Comparison of ENCODE assay signal across 38 cellular contexts in the genomic region with DNA sequence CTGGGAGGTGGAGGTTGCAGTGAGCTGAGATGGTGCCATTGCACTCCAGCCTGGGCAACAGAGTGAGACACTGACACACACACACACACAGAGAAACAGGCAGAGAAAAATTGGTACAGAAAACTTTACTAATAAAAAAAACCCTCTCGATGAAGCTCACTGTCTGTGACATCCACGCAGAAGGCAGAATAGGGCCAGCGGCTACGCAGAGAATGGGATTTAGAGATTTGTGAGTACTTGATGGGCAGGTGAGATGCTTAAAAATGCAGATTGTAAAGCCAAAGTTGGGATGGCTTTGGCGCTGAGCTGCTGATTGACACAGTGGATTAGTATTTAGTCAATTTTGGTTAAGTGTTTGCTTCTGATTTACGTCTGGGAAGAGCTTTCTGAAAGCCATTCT.
"Had no signal": no experiment of that assay in that cellular context is flagged by ENCODE, and none has a peak within 500 bp of the region (broad histone marks: within the 10 kb centered on the region; RNA-seq: fewer than 3 reads in every experiment).

No MANE protein-coding gene starts in this region.

- H3K4me3 ChIP-seq: adrenal gland, ascending aorta, body of pancreas, breast epithelium, cardiac muscle cell had no signal

- H3K4me1 Mint-ChIP-seq: activated naive CD4-positive, alpha-beta T cell treated with anti-CD3 and anti-CD28 coated beads, Interleukin-2, amount 10 ng/mL, durations not matched to agents 7 days and 5 days; activated naive CD4-positive, alpha-beta T cell treated with anti-CD3 and anti-CD28 coated beads, Interleukin-2, amount 50 U/mL, for 24 hours; activated naive CD8-positive, alpha-beta T cell treated with anti-CD3 and anti-CD28 coated beads for 36 hours; activated naive CD8-positive, alpha-beta T cell treated with anti-CD3 and anti-CD28 coated beads, Interleukin-2, amount 10 ng/mL, durations not matched to agents 7 days and 5 days; activated naive CD8-positive, alpha-beta T cell treated with anti-CD3 and anti-CD28 coated beads, Interleukin-2, amount 50 U/mL, for 24 hours; activated T-helper 17 cell treated with anti-CD3 and anti-CD28 coated beads, Interleukin-2, amount 50 U/mL, for 72 hours; brain; central memory CD8-positive, alpha-beta T cell had no signal

- H3K27ac ChIP-seq: adrenal gland, ascending aorta, body of pancreas, brain microvascular endothelial cell, breast epithelium, cardiac muscle cell had no signal

- H3K27me3 ChIP-seq: adrenal gland, ascending aorta, body of pancreas, brain microvascular endothelial cell, cardiac muscle cell had no signal

- H3K4me1 ChIP-seq: adrenal gland, ascending aorta, body of pancreas, breast epithelium had no signal

- H3K9me3 Mint-ChIP-seq: activated naive CD4-positive, alpha-beta T cell treated with anti-CD3 and anti-CD28 coated beads, Interleukin-2, amount 50 U/mL, for 24 hours; activated naive CD8-positive, alpha-beta T cell treated with anti-CD3 and anti-CD28 coated beads, Interleukin-2, amount 50 U/mL, for 24 hours; activated T-cell treated with anti-CD3 and anti-CD28 coated beads, Interleukin-2, amount 50 U/mL, for 24 hours; activated T-helper 17 cell treated with anti-CD3 and anti-CD28 coated beads, Interleukin-2, amount 50 U/mL, for 72 hours; central memory CD8-positive, alpha-beta T cell had no signal

- H3K4me3 Mint-ChIP-seq: activated naive CD4-positive, alpha-beta T cell treated with anti-CD3 and anti-CD28 coated beads for 36 hours; activated naive CD4-positive, alpha-beta T cell treated with anti-CD3 and anti-CD28 coated beads, Interleukin-2, amount 10 ng/mL, durations not matched to agents 7 days and 5 days; activated naive CD4-positive, alpha-beta T cell treated with anti-CD3 and anti-CD28 coated beads, Interleukin-2, amount 50 U/mL, for 24 hours; activated naive CD8-positive, alpha-beta T cell; activated naive CD8-positive, alpha-beta T cell treated with anti-CD3 and anti-CD28 coated beads for 36 hours; activated naive CD8-positive, alpha-beta T cell treated with anti-CD3 and anti-CD28 coated beads, Interleukin-2, amount 10 ng/mL, durations not matched to agents 7 days and 5 days; activated naive CD8-positive, alpha-beta T cell treated with anti-CD3 and anti-CD28 coated beads, Interleukin-2, amount 50 U/mL, for 24 hours; activated T-cell treated with anti-CD3 and anti-CD28 coated beads, Interleukin-2, amount 50 U/mL, for 24 hours; activated T-cell treated with anti-CD3 and anti-CD28 coated beads, Interleukin-2, amount 50 U/mL, for 4 hours; activated T-cell treated with anti-CD3 and anti-CD28 coated beads, Interleukin-2, amount 50 U/mL, for 72 hours; activated T-helper 1 cell treated with anti-CD3 and anti-CD28 coated beads, Interleukin-12 subunit alpha, Interleukin-12 subunit beta, Interleukin-2, Interleukin-4 antibody, amounts not matched to agents 30 ng/mL and 10 ng/mL and 1 ng/mL, durations not matched to agents 14 hours and 24 hours and 36 hours; activated T-helper 17 cell treated with anti-CD3 and anti-CD28 coated beads, Interleukin-2, amount 50 U/mL, for 72 hours; brain; central memory CD8-positive, alpha-beta T cell had no signal

- H3K36me3 Mint-ChIP-seq: activated naive CD4-positive, alpha-beta T cell treated with anti-CD3 and anti-CD28 coated beads, Interleukin-2, amount 10 ng/mL, durations not matched to agents 7 days and 5 days; activated naive CD4-positive, alpha-beta T cell treated with anti-CD3 and anti-CD28 coated beads, Interleukin-2, amount 50 U/mL, for 24 hours; activated naive CD4-positive, alpha-beta T cell treated with anti-CD3 and anti-CD28 coated beads, Interleukin-2, amount 50 U/mL, for 72 hours; activated naive CD8-positive, alpha-beta T cell; activated naive CD8-positive, alpha-beta T cell treated with anti-CD3 and anti-CD28 coated beads for 36 hours; activated naive CD8-positive, alpha-beta T cell treated with anti-CD3 and anti-CD28 coated beads, Interleukin-2, amount 10 ng/mL, durations not matched to agents 7 days and 5 days; brain had no signal

- H3K27ac Mint-ChIP-seq: activated naive CD4-positive, alpha-beta T cell treated with anti-CD3 and anti-CD28 coated beads for 36 hours; activated naive CD4-positive, alpha-beta T cell treated with anti-CD3 and anti-CD28 coated beads, Interleukin-2, amount 10 ng/mL, durations not matched to agents 7 days and 5 days; activated naive CD4-positive, alpha-beta T cell treated with anti-CD3 and anti-CD28 coated beads, Interleukin-2, amount 50 U/mL, for 24 hours; activated naive CD4-positive, alpha-beta T cell treated with anti-CD3 and anti-CD28 coated beads, Interleukin-2, amount 50 U/mL, for 72 hours; activated naive CD8-positive, alpha-beta T cell; activated naive CD8-positive, alpha-beta T cell treated with anti-CD3 and anti-CD28 coated beads for 36 hours; activated naive CD8-positive, alpha-beta T cell treated with anti-CD3 and anti-CD28 coated beads, Interleukin-2, amount 10 ng/mL, durations not matched to agents 7 days and 5 days; activated naive CD8-positive, alpha-beta T cell treated with anti-CD3 and anti-CD28 coated beads, Interleukin-2, amount 50 U/mL, for 24 hours; activated T-cell treated with anti-CD3 and anti-CD28 coated beads, Interleukin-2, amount 50 U/mL, for 24 hours; activated T-cell treated with anti-CD3 and anti-CD28 coated beads, Interleukin-2, amount 50 U/mL, for 72 hours; activated T-helper 1 cell treated with anti-CD3 and anti-CD28 coated beads, Interleukin-12 subunit alpha, Interleukin-12 subunit beta, Interleukin-2, Interleukin-4 antibody, amounts not matched to agents 30 ng/mL and 10 ng/mL and 1 ng/mL, durations not matched to agents 14 hours and 24 hours and 36 hours; activated T-helper 17 cell treated with anti-CD3 and anti-CD28 coated beads, Interleukin-2, amount 50 U/mL, for 72 hours; activated T-helper 2 cell treated with anti-CD3 and anti-CD28 coated beads, Interferon-gamma antibody, Interleukin-2, Interleukin-4, amounts not matched to agents 10 μg/mL and 5 μg/mL and 100 μg/mL, durations not matched to agents 14 hours and 24 hours and 36 hours; brain had no signal

- H3K36me3 ChIP-seq: adrenal gland, ascending aorta, brain microvascular endothelial cell, breast epithelium, cardiac muscle cell had no signal

- H3K27me3 Mint-ChIP-seq: activated naive CD8-positive, alpha-beta T cell treated with anti-CD3 and anti-CD28 coated beads, Interleukin-2, amount 10 ng/mL, durations not matched to agents 7 days and 5 days had no signal

- DNase-seq: activated effector memory CD4-positive, alpha-beta T cell treated with Interleukin-2 at 50 U/mL for 16 hours; activated gamma-delta T cell; activated gamma-delta T cell treated with Interleukin-2 at 50 U/mL for 16 hours; activated naive CD4-positive, alpha-beta T cell; activated naive CD4-positive, alpha-beta T cell treated with anti-CD3 and anti-CD28 coated beads for 36 hours; activated naive CD4-positive, alpha-beta T cell treated with anti-CD3 and anti-CD28 coated beads, Interleukin-2, amount 10 ng/mL, durations not matched to agents 7 days and 5 days; activated naive CD4-positive, alpha-beta T cell treated with anti-CD3 and anti-CD28 coated beads, Interleukin-2, amount 50 U/mL, for 16 hours; activated naive CD4-positive, alpha-beta T cell treated with Interleukin-2 at 50 U/mL for 16 hours; activated naive CD8-positive, alpha-beta T cell treated with anti-CD3 and anti-CD28 coated beads for 36 hours; activated naive CD8-positive, alpha-beta T cell treated with anti-CD3 and anti-CD28 coated beads, Interleukin-2, amount 10 ng/mL, durations not matched to agents 7 days and 5 days; activated naive CD8-positive, alpha-beta T cell treated with anti-CD3 and anti-CD28 coated beads, Interleukin-2, amount 50 U/mL, for 24 hours; activated T-cell treated with anti-CD3 and anti-CD28 coated beads for 4 hours; activated T-cell treated with anti-CD3 and anti-CD28 coated beads, Interleukin-2, amount 50 U/mL, for 1 hour; activated T-cell treated with anti-CD3 and anti-CD28 coated beads, Interleukin-2, amount 50 U/mL, for 24 hours; activated T-cell treated with anti-CD3 and anti-CD28 coated beads, Interleukin-2, amount 50 U/mL, for 4 hours; activated T-cell treated with anti-CD3 and anti-CD28 coated beads, Interleukin-2, amount 50 U/mL, for 48 hours; activated T-cell treated with anti-CD3 and anti-CD28 coated beads, Interleukin-2, amount 50 U/mL, for 72 hours; amniotic stem cell; amygdala; anterior cingulate cortex; aorta; body of pancreas; brain microvascular endothelial cell; caudate nucleus; central memory CD4-positive, alpha-beta T cell; cerebellar nuclear complex had no signal
